In genomic region chr13:30371649-30372265, GRCh38 we compare ENCODE assay signal across 9 cellular contexts. TPM values are rescaled to one million over a fixed set of nuclear protein-coding genes. Genes with fewer than 3 reads are reported as not detected.
DNase-seq lines count a peak whose midpoint lies in the region; ATAC-seq lines count a peak whose summit lies in the region.
"Had no signal": no experiment of that assay in that cellular context is flagged by ENCODE, and none has a peak within 500 bp of the region (broad histone marks: within the 10 kb centered on the region; RNA-seq: fewer than 3 reads in every experiment).

No MANE protein-coding gene starts in this region.

- peak overlapping the region; percentile 85 for H3K4me3 ChIP-seq in CD4-positive, CD25-positive, alpha-beta regulatory T cell (ENCODE audit: low read depth, low read length)
- H3K4me3 ChIP-seq in SJCRH30: no peak overlapping the region
- peak overlapping the region in 1 of 2 donors; percentile 0 for H3K4me3 ChIP-seq in muscle layer of duodenum (ENCODE audit: low read depth in 1 of 2, low read length in 2 of 2)
- no peak overlapping the region for H3K4me3 ChIP-seq in H7 (ENCODE audit: insufficient read depth, low read depth, low read length)

- H3K9me3 ChIP-seq in CD4-positive, CD25-positive, alpha-beta regulatory T cell (ENCODE audit: control insufficient read depth in 2 of 2, low read length in 2 of 2): no peaks in the 10 kb centered on the region
- H3K9me3 ChIP-seq in SJCRH30 (replicated peaks) (no peaks in the 10 kb centered on the region), muscle layer of duodenum (ENCODE audit: control insufficient read depth in 1 of 2, low read length in 2 of 2) (no peaks in the 10 kb centered on the region)

- H3K36me3 Mint-ChIP-seq in CD4-positive, CD25-positive, alpha-beta regulatory T cell: peaks cover 31% of the 10 kb centered on the region
- H3K36me3 Mint-ChIP-seq in activated naive CD4-positive, alpha-beta T cell treated with anti-CD3 and anti-CD28 coated beads, Interleukin-2, amount 50 U/mL, for 24 hours: peaks cover 3% of the 10 kb centered on the region

- H3K27ac ChIP-seq in CD4-positive, CD25-positive, alpha-beta regulatory T cell (ENCODE audit: insufficient read depth, low read length, poor library complexity, severe bottlenecking): peak overlapping the region; percentile 85
- no peak overlapping the region for H3K27ac ChIP-seq in SJCRH30
- H3K27ac ChIP-seq in muscle layer of duodenum (ENCODE audit: low read length): peak overlapping the region; percentile 78

- H3K4me1 Mint-ChIP-seq in CD4-positive, CD25-positive, alpha-beta regulatory T cell: peaks cover 15 to 85% (median 68%) of the 10 kb centered on the region in 4 donors
- peaks cover 78% of the 10 kb centered on the region for H3K4me1 Mint-ChIP-seq in activated naive CD4-positive, alpha-beta T cell treated with anti-CD3 and anti-CD28 coated beads, Interleukin-2, amount 50 U/mL, for 24 hours

- peaks cover 9% of the 10 kb centered on the region for H3K27me3 Mint-ChIP-seq in CD4-positive, CD25-positive, alpha-beta regulatory T cell
- no peaks in the 10 kb centered on the region for H3K27me3 Mint-ChIP-seq in activated naive CD4-positive, alpha-beta T cell treated with anti-CD3 and anti-CD28 coated beads, Interleukin-2, amount 50 U/mL, for 24 hours

- H3K36me3 ChIP-seq in CD4-positive, CD25-positive, alpha-beta regulatory T cell (ENCODE audit: control insufficient read depth, insufficient read depth, low read length): peaks cover 28% of the 10 kb centered on the region
- no peaks in the 10 kb centered on the region for H3K36me3 ChIP-seq in SJCRH30
- no peaks in the 10 kb centered on the region for H3K36me3 ChIP-seq in muscle layer of duodenum (ENCODE audit: control insufficient read depth in 1 of 2, insufficient read depth in 2 of 2, low read length in 2 of 2)
- H3K36me3 ChIP-seq in H7 (replicated peaks; ENCODE audit: control insufficient read depth, insufficient read depth, low read length): no peaks in the 10 kb centered on the region

- peak; percentile 38 to 89 (median 77) for DNase-seq in CD4-positive, CD25-positive, alpha-beta regulatory T cell
- DNase-seq in SJCRH30: peak; percentile 34 to 57
- DNase-seq in H7: no peak
- DNase-seq in OCI-M1 (lab: John Stamatoyannopoulos, UW): no peak

- ATAC-seq in CD4-positive, CD25-positive, alpha-beta regulatory T cell (ENCODE audit: low read depth in 2 of 2): peak; percentile 41 to 45
- ATAC-seq in GM19372 (IDR thresholded peaks at IDR 0.05; ENCODE audit: low read depth, unreplicated experiment) (peak; percentile 69), HG03432 (IDR thresholded peaks at IDR 0.05; ENCODE audit: unreplicated experiment) (peak; percentile 79)

- H3K4me1 ChIP-seq in CD4-positive, CD25-positive, alpha-beta regulatory T cell (ENCODE audit: control insufficient read depth, insufficient read depth, low read length, poor library complexity, severe bottlenecking): peaks cover 83% of the 10 kb centered on the region
- H3K4me1 ChIP-seq in SJCRH30 (peaks cover 2% of the 10 kb centered on the region; the same call in 1 of the 2 replicates), muscle layer of duodenum (ENCODE audit: control insufficient read depth in 1 of 2, insufficient read depth in 2 of 2, low read length in 2 of 2) (peaks cover 0 to 5% of the 10 kb centered on the region in 2 donors)

- peaks cover 0 to 1% (median 0%) of the 10 kb centered on the region in 7 donors for H3K9me3 Mint-ChIP-seq in CD4-positive, CD25-positive, alpha-beta regulatory T cell
- H3K9me3 Mint-ChIP-seq in activated naive CD4-positive, alpha-beta T cell treated with anti-CD3 and anti-CD28 coated beads, Interleukin-2, amount 50 U/mL, for 24 hours: no peaks in the 10 kb centered on the region
- H3K9me3 Mint-ChIP-seq: nephron had no signal

- peak overlapping the region; percentile 96 to 99 (median 99) for H3K27ac Mint-ChIP-seq in CD4-positive, CD25-positive, alpha-beta regulatory T cell
- H3K27ac Mint-ChIP-seq in activated naive CD4-positive, alpha-beta T cell treated with anti-CD3 and anti-CD28 coated beads, Interleukin-2, amount 50 U/mL, for 24 hours: peak overlapping the region; percentile 77

- no peaks in the 10 kb centered on the region for H3K27me3 ChIP-seq in CD4-positive, CD25-positive, alpha-beta regulatory T cell (ENCODE audit: control insufficient read depth, insufficient read depth, low read length)
- no peaks in the 10 kb centered on the region for H3K27me3 ChIP-seq in SJCRH30
- no peaks in the 10 kb centered on the region for H3K27me3 ChIP-seq in muscle layer of duodenum (ENCODE audit: low read depth, low read length)
- no peaks in the 10 kb centered on the region for H3K27me3 ChIP-seq in H7 (ENCODE audit: control insufficient read depth, insufficient read depth, low read length)

- peak overlapping the region; percentile 92 to 94 (median 93) for H3K4me3 Mint-ChIP-seq in CD4-positive, CD25-positive, alpha-beta regulatory T cell
- peak overlapping the region; percentile 56 for H3K4me3 Mint-ChIP-seq in activated naive CD4-positive, alpha-beta T cell treated with anti-CD3 and anti-CD28 coated beads, Interleukin-2, amount 50 U/mL, for 24 hours
- H3K4me3 Mint-ChIP-seq: nephron had no signal

RNA-seq across cellular contexts. Expression of gene UBE2L5, which starts 50.5 kb away (rescaled TPM):
- total RNA-seq in CD4-positive, CD25-positive, alpha-beta regulatory T cell: not detected
- not detected for polyA plus RNA-seq in CD4-positive, CD25-positive, alpha-beta regulatory T cell
- total RNA-seq in SJCRH30 (2014; rRNA removed; shearing (Covaris generic)): not detected in 2 replicates
- total RNA-seq in H7 (2014; rRNA removed; shearing (Covaris generic)): not detected in 2 replicates

Comparison
In these comparisons a context has a peak if more than half of its experiments do, and no peak if none do; other contexts are left out.
1. DNase-seq: peak in CD4-positive, CD25-positive, alpha-beta regulatory T cell (3 of 3) and SJCRH30 (2 of 2); none in H7 (single experiment) and OCI-M1 (single experiment).
2. Peak in every context shown above with its lines, with median percentiles within 50 percentile points of each other: ATAC-seq.